In the genomic region with DNA sequence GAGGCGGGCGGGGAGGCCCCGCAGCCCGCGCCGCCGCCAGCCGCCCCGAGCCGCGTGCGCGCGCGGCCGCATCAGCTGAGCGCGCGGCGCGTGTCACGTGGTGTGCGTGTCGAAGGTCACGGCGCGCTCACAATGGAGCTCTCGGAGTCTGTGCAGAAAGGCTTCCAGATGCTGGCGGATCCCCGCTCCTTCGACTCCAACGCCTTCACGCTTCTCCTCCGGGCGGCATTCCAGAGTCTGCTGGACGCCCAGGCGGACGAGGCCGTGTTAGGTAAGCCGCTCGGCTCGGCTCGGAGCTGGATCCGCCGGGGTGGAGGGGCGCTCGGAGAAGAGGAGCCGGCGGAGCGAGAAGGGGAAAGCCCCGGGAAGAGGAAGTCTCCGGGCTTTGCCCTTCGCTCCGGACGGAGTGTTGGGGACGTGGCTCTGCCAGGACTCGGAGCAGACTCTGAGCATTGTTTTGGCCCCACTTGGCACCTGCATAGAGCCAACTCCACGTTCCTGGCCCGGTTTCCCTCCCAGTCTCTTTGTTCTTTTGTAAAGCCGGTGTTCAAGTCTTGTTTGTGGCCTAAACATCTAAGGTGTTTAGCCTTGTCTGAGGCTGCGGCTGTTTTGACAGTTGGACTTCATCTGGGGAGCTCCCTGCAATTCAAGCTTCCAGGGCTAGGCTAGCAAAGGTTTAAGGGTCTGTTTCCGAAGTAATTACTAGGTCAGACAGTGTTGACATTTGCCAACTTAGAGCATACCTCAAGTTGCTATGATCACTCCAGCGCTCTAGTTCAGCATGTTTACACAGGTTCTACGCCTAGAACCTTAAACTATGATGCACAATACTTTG, we compare ENCODE assay signal across 8 cellular contexts. TPM values are rescaled to one million over a fixed set of nuclear protein-coding genes. Genes with fewer than 3 reads are reported as not detected.
DNase-seq lines count a peak whose midpoint lies in the region; ATAC-seq, FAIRE-seq and TF ChIP-seq lines count a peak whose summit lies in the region.

Gene COMMD3, plus strand, starts transcription at position 103 of the 835 bp plus-strand sequence. Its CDS starts 30 bp downstream, at position 133.

- TF ChIP-seq CTCF in AG04449 (IDR thresholded peaks at IDR 0.05; ENCODE audit: insufficient read depth, low read length, missing control alignments) (no peak), keratinocyte (optimal IDR thresholded peaks at IDR 0.05 in 1 of 3, IDR thresholded peaks at IDR 0.05 in 1 of 3, conservative IDR thresholded peaks at IDR 0.05 in 1 of 3; ENCODE audit: extremely low read depth in 1 of 3, insufficient read depth in 2 of 3, low read length in 3 of 3) (no peak)

- ATAC-seq in GM18517 (IDR thresholded peaks at IDR 0.05; ENCODE audit: unreplicated experiment) (peak; percentile 59), HG02981 (IDR thresholded peaks at IDR 0.05; ENCODE audit: unreplicated experiment) (peak; percentile 56)

- peak within 1 kb of the TSS; percentile 96 for H3K4me2 ChIP-seq in keratinocyte (ENCODE audit: control insufficient read depth, extremely low read depth, insufficient read depth, low read depth, low read length)

- no peaks in the 10 kb centered on the region for H3K9me3 ChIP-seq in keratinocyte (ENCODE audit: control insufficient read depth, low read depth, low read length)

- H3K27me3 ChIP-seq in keratinocyte (ENCODE audit: control insufficient read depth, extremely low read depth, insufficient read depth, low read length): no peaks in the 10 kb centered on the region

- peak within 1 kb of the TSS; percentile 74 for H3K4me3 ChIP-seq in AG04449 (ENCODE audit: low read depth, low read length)
- H3K4me3 ChIP-seq in keratinocyte (ENCODE audit: control insufficient read depth in 2 of 3, extremely low read depth in 1 of 3, insufficient read depth in 2 of 3, low read depth in 1 of 3, low read length in 3 of 3): peak within 1 kb of the TSS; percentile 85 to 88 (median 86)

- peaks cover 1% of the 10 kb centered on the region for H3K79me2 ChIP-seq in keratinocyte (ENCODE audit: control insufficient read depth, insufficient read depth, low read length)

- H3K9ac ChIP-seq in keratinocyte (ENCODE audit: control insufficient read depth, extremely low read depth, insufficient read depth, low read length): peak within 1 kb of the TSS; percentile 94

- H4K20me1 ChIP-seq in keratinocyte (ENCODE audit: control insufficient read depth, extremely low read depth, insufficient read depth, low read length): no peaks in the 10 kb centered on the region

- H2AFZ ChIP-seq in keratinocyte (ENCODE audit: control insufficient read depth, low read length): peak within 1 kb of the TSS; percentile 96

- peak within 1 kb of the TSS; percentile 96 for H3K27ac ChIP-seq in keratinocyte (ENCODE audit: control insufficient read depth, insufficient read depth, low read length)

- dilution Hi-C loops in keratinocyte (cut with MboI; ENCODE audit: extremely low pct_ligation_motif_present, low sequenced_read_pairs): no loop called here

- peaks cover 7% of the 10 kb centered on the region for H3K4me1 ChIP-seq in keratinocyte (ENCODE audit: control insufficient read depth, extremely low read depth, insufficient read depth, low read length)

- CTCF ChIA-PET in AG04449 (lab: Yijun Ruan, JAX): interaction anchor here (0.6 to 1.4 kb wide), 4 partner anchors 9 to 24 kb away, joined by 3 to 4 read pairs (median 3); no protein-coding TSS in a partner anchor

- no peaks in the 10 kb centered on the region for H3K36me3 ChIP-seq in keratinocyte (ENCODE audit: control insufficient read depth in 2 of 2, extremely low read depth in 1 of 2, insufficient read depth in 2 of 2, low read length in 2 of 2)

- POLR2A ChIA-PET in AG04449 (lab: Yijun Ruan, JAX): interaction anchor here (0.6 to 2.3 kb wide), 7 partner anchors 9 to 324 kb away, joined by 3 to 16 read pairs (median 6); no protein-coding TSS in a partner anchor

- DNase-seq in AG04449 (ENCODE audit: low read depth, low spot score) (no peak), NCI-H2227 (lab: John Stamatoyannopoulos, UW; ENCODE audit: unreplicated experiment) (peak; percentile 90), cerebellum (ENCODE audit: low spot score) (peak; percentile 92), keratinocyte (ENCODE audit: low read depth, low spot score) (no peak)
- peak; percentile 40 to 71 (median 56) for DNase-seq in activated CD4-positive, CD25-positive, alpha-beta regulatory T cell (lab: John Stamatoyannopoulos, UW)
- DNase-seq in stimulated activated CD4-positive, alpha-beta T cell treated with anti-CD3 and anti-CD28 coated beads, Interleukin-15, amount 100 ng/mL, for 1 hour (ENCODE audit: low read depth in 1 of 2, low spot score in 1 of 2): peak; percentile 53 to 67

- peak; percentile 86 for FAIRE-seq in keratinocyte (lab: Jason Lieb, UNC)

- no peaks in the 10 kb centered on the region for H3K9me1 ChIP-seq in keratinocyte (ENCODE audit: control insufficient read depth, extremely low read depth, insufficient read depth, low read length)

RNA-seq across cellular contexts. Expression of gene COMMD3, which starts in this region (rescaled TPM):
- total RNA-seq in cerebellum: 35.8 TPM
- polyA plus RNA-seq in keratinocyte: 29.3 to 59.5 TPM (median 39.2 TPM) in 3 replicates
- polyA plus RNA-seq in keratinocyte (2011; ENCODE audit: low read depth): 9.4 TPM
- 33.7 and 64.5 TPM in 2 replicates for polyA plus RNA-seq in keratinocyte (2011; cell fraction: cytosol; rRNA removed)
- polyA plus RNA-seq in keratinocyte (2011; cell fraction: nucleus; rRNA removed): 26.6 and 42.5 TPM in 2 replicates
- polyA plus RNA-seq in keratinocyte (2012; ENCODE audit: low replicate concordance): 37.8 and 53.3 TPM in 2 replicates
- polyA minus RNA-seq in keratinocyte: 6.5 to 13.3 TPM (median 11.7 TPM) in 3 replicates
- polyA minus RNA-seq in keratinocyte (2011; cell fraction: cytosol; rRNA and poly(A)+ RNA removed): 6.9 TPM
- polyA minus RNA-seq in keratinocyte (2011; cell fraction: nucleus; rRNA and poly(A)+ RNA removed): 4.4 and 7.1 TPM in 2 replicates

Comparison
In these comparisons a context has a peak if more than half of its experiments do, and no peak if none do; other contexts are left out.
1. DNase-seq: peak in NCI-H2227 (single experiment), activated CD4-positive, CD25-positive, alpha-beta regulatory T cell (4 of 4), cerebellum (single experiment) and stimulated activated CD4-positive, alpha-beta T cell treated with anti-CD3 and anti-CD28 coated beads, Interleukin-15, amount 100 ng/mL, for 1 hour (2 of 2); none in AG04449 (single experiment) and keratinocyte (single experiment).